8 cellular contexts compared by ENCODE assay signal in genomic region chr13:41694902-41695301, GRCh38.
A peak's percentile ranks its signal among the peaks of the same experiment; 100 is the strongest.
DNase-seq lines count a peak whose midpoint lies in the region; ATAC-seq and TF ChIP-seq lines count a peak whose summit lies in the region.

No MANE protein-coding gene starts in this region.

- DNase-seq in GM04503 (ENCODE audit: low read depth) (peak; percentile 88), amniotic epithelial cell (ENCODE audit: low read depth) (peak; percentile 91), left lobe of liver (ENCODE audit: low spot score) (peak; percentile 51), HuH-7 (ENCODE audit: low spot score) (no peak), progenitor cell of endocrine pancreas (ENCODE audit: low spot score, unreplicated experiment) (no peak)
- no peak for DNase-seq in activated CD4-positive, alpha-beta T cell treated with anti-CD3 and anti-CD28 coated beads, Interleukin-2, amount 10 ng/mL, durations not matched to agents 7 days and 5 days
- no peak for DNase-seq in activated CD4-positive, alpha-beta T cell treated with anti-CD3 and anti-CD28 coated beads for 4 hours

- POLR2A ChIA-PET in activated CD4-positive, alpha-beta T cell treated with anti-CD3 and anti-CD28 coated beads, Interleukin-2, amount 10 ng/mL, durations not matched to agents 7 days and 5 days (lab: Charles Lee): interaction anchor here (0.8 kb wide), 1 partner anchor 16 kb away, joined by 4 read pairs; no protein-coding TSS in a partner anchor

- H3K9me3 Mint-ChIP-seq in activated CD4-positive, alpha-beta T cell treated with anti-CD3 and anti-CD28 coated beads, Interleukin-2, amount 10 ng/mL, durations not matched to agents 7 days and 5 days: no peaks in the 10 kb centered on the region
- H3K9me3 Mint-ChIP-seq in progenitor cell of endocrine pancreas (ENCODE audit: low read depth): no peaks in the 10 kb centered on the region

- ATAC-seq in HG03342 (IDR thresholded peaks at IDR 0.05; ENCODE audit: unreplicated experiment) (peak; percentile 70), left lobe of liver (peak; percentile 80)

- TF ChIP-seq CTCF in progenitor cell of endocrine pancreas (IDR thresholded peaks at IDR 0.05; ENCODE audit: unreplicated experiment): no peak

- H3K27me3 Mint-ChIP-seq in activated CD4-positive, alpha-beta T cell treated with anti-CD3 and anti-CD28 coated beads, Interleukin-2, amount 10 ng/mL, durations not matched to agents 7 days and 5 days: no peaks in the 10 kb centered on the region
- no peaks in the 10 kb centered on the region for H3K27me3 Mint-ChIP-seq in progenitor cell of endocrine pancreas

- H3K4me1 Mint-ChIP-seq in activated CD4-positive, alpha-beta T cell treated with anti-CD3 and anti-CD28 coated beads, Interleukin-2, amount 10 ng/mL, durations not matched to agents 7 days and 5 days: no peaks in the 10 kb centered on the region
- H3K4me1 Mint-ChIP-seq in progenitor cell of endocrine pancreas (ENCODE audit: low read depth): peaks cover 21% of the 10 kb centered on the region

- H3K4me3 Mint-ChIP-seq in activated CD4-positive, alpha-beta T cell treated with anti-CD3 and anti-CD28 coated beads, Interleukin-2, amount 10 ng/mL, durations not matched to agents 7 days and 5 days: no peak overlapping the region
- no peak overlapping the region for H3K4me3 Mint-ChIP-seq in progenitor cell of endocrine pancreas (ENCODE audit: low read depth)

- peaks cover 19% of the 10 kb centered on the region for H3K36me3 Mint-ChIP-seq in activated CD4-positive, alpha-beta T cell treated with anti-CD3 and anti-CD28 coated beads, Interleukin-2, amount 10 ng/mL, durations not matched to agents 7 days and 5 days (ENCODE audit: low read depth)
- H3K36me3 Mint-ChIP-seq in progenitor cell of endocrine pancreas (ENCODE audit: insufficient read depth): peaks cover 11% of the 10 kb centered on the region

- CTCF ChIA-PET in activated CD4-positive, alpha-beta T cell treated with anti-CD3 and anti-CD28 coated beads, Interleukin-2, amount 10 ng/mL, durations not matched to agents 7 days and 5 days (lab: Charles Lee): no interaction called here

- H3K27ac Mint-ChIP-seq in activated CD4-positive, alpha-beta T cell treated with anti-CD3 and anti-CD28 coated beads, Interleukin-2, amount 10 ng/mL, durations not matched to agents 7 days and 5 days: no peak overlapping the region
- H3K27ac Mint-ChIP-seq in progenitor cell of endocrine pancreas: no peak overlapping the region

Comparison
In these comparisons a context has a peak if more than half of its experiments do, and no peak if none do; other contexts are left out.
1. DNase-seq: peak in GM04503 (single experiment), amniotic epithelial cell (single experiment) and left lobe of liver (single experiment); none in activated CD4-positive, alpha-beta T cell treated with anti-CD3 and anti-CD28 coated beads, Interleukin-2, amount 10 ng/mL, durations not matched to agents 7 days and 5 days (single experiment), activated CD4-positive, alpha-beta T cell treated with anti-CD3 and anti-CD28 coated beads for 4 hours (0 of 2), HuH-7 (single experiment) and progenitor cell of endocrine pancreas (single experiment).